Comparison of ENCODE assay signal across 14 cellular contexts in the genomic region with DNA sequence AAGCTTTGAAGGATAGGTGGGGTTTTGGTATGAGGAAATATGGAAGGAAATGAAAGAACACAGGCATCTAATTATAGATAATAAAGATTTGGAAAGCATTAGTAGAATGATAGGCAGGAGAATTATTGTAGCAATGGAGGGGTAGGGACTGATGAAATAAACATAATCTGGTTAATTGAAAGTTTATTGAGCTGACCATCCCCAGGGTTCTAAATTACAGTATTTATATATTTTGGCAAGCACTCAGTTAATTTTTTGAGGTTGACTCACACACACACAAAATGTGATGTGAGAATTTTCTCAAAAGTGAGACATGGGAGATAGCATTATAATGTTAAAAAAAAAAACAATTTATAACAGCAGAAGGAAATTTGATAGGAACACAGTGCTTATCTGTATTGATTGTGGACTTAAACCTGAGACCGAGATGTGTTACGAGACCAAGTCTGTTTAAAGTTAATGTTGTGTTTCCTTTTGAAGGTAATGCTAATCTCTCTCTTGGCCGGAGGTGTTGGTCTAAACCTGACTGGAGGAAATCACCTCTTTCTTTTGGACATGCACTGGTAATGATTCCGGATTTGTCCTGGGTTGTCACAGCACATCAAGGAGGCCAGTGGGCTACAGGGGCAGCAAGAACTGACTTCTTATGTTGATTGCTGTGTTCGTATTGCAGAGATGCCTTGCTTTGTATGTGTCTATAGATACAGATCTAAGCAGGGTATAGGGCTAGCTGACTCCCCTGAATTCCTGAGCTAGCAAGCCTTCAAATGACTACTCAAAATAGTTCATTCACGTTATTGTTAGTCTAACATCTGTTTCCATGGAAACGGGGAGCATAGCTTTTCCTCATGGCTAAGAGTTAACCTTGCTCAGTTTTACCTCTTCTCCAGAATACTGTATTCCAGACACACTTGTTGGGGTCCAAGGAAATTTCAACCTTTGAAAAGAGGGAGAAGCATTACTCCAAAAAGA. TPM values are rescaled to one million over a fixed set of nuclear protein-coding genes. Genes with fewer than 3 reads are reported as not detected.
DNase-seq lines count a peak whose midpoint lies in the region; ATAC-seq and TF ChIP-seq lines count a peak whose summit lies in the region.
"Had no signal": no experiment of that assay in that cellular context is flagged by ENCODE, and none has a peak within 500 bp of the region (broad histone marks: within the 10 kb centered on the region; RNA-seq: fewer than 3 reads in every experiment).

No MANE protein-coding gene starts in this region.

- H3K27me3 ChIP-seq in brain microvascular endothelial cell (replicated peaks), result no peaks in the 10 kb centered on the region
- no peaks in the 10 kb centered on the region for H3K27me3 ChIP-seq in mesenchymal stem cell (ENCODE audit: control insufficient read depth in 1 of 2, insufficient read depth in 1 of 2, low read length in 2 of 2)
- H3K27me3 ChIP-seq: SJCRH30, thyroid gland had no signal

- H2BK12ac ChIP-seq in mesenchymal stem cell (ENCODE audit: low read length in 2 of 2), result no peak overlapping the region

- H3K79me1 ChIP-seq in mesenchymal stem cell (replicated peaks; ENCODE audit: low read length, poor library complexity, severe bottlenecking), result no peaks in the 10 kb centered on the region

- H2AFZ ChIP-seq in mesenchymal stem cell (ENCODE audit: low read depth, low read length), result no peak overlapping the region

- H3K27ac ChIP-seq in brain microvascular endothelial cell, result peak overlapping the region; percentile 76
- no peak overlapping the region for H3K27ac ChIP-seq in mesenchymal stem cell (ENCODE audit: low read length, poor library complexity, severe bottlenecking)
- H3K27ac ChIP-seq: SJCRH30, thyroid gland had no signal

- H2BK5ac ChIP-seq in mesenchymal stem cell (ENCODE audit: low read depth, low read length, poor library complexity, severe bottlenecking), result no peak overlapping the region

- peaks cover 10% of the 10 kb centered on the region for H3K4me1 ChIP-seq in mesenchymal stem cell (ENCODE audit: control insufficient read depth, insufficient read depth, low read depth, low read length)

- peaks cover 7% of the 10 kb centered on the region for H3K36me3 ChIP-seq in brain microvascular endothelial cell (replicated peaks)
- H3K36me3 ChIP-seq in mesenchymal stem cell (ENCODE audit: control insufficient read depth in 1 of 2, insufficient read depth in 2 of 2, low read depth in 1 of 2, low read length in 2 of 2), result peaks cover 4 to 26% of the 10 kb centered on the region in 2 experiments
- H3K36me3 ChIP-seq: thyroid gland had no signal

- H2AK5ac ChIP-seq in mesenchymal stem cell (ENCODE audit: low read length, severe bottlenecking), result no peak overlapping the region

- no peaks in the 10 kb centered on the region for H3K9me3 ChIP-seq in mesenchymal stem cell (ENCODE audit: control insufficient read depth, low read length)
- H3K9me3 ChIP-seq: SJCRH30, thyroid gland had no signal

- in situ Hi-C loops in brain microvascular endothelial cell (cut with HindIII; ENCODE audit: low pct_ligation_motif_present, low sequenced_read_pairs), result no loop called here

- 95% methylated on average over 7 of the region's 7 CpGs for WGBS in mesenchymal stem cell

- H3K14ac ChIP-seq in mesenchymal stem cell (ENCODE audit: low read length in 2 of 2), result no peak overlapping the region

- no peak overlapping the region for H3K4me3 ChIP-seq in brain microvascular endothelial cell (ENCODE audit: low read depth, low read length)
- no peak overlapping the region for H3K4me3 ChIP-seq in mesenchymal stem cell (ENCODE audit: insufficient read depth in 1 of 2, low read depth in 1 of 2, low read length in 2 of 2)
- H3K4me3 ChIP-seq: SJCRH30, thyroid gland had no signal

- H4K91ac ChIP-seq in mesenchymal stem cell (ENCODE audit: low read length), result no peak overlapping the region

- H3K4me2 ChIP-seq in mesenchymal stem cell (ENCODE audit: low read length, poor library complexity, severe bottlenecking), result no peak overlapping the region

- DNase-seq in M059J (ENCODE audit: low read depth), result peak; percentile 47
- peak; percentile 69 for DNase-seq in brain microvascular endothelial cell
- peak; percentile 31 for DNase-seq in mesenchymal stem cell
- no peak for DNase-seq in SKM-1 (lab: John Stamatoyannopoulos, UW; ENCODE audit: unreplicated experiment)
- no peak for DNase-seq in middle frontal gyrus (ENCODE audit: extremely low spot score, low spot score)
- DNase-seq in mucosa of gallbladder (ENCODE audit: low spot score), result no peak
- DNase-seq: CD4-positive, CD25-positive, alpha-beta regulatory T cell; effector memory CD8-positive, alpha-beta T cell; immature natural killer cell; NCI-H1092 treated with DMSO at 0.1 percent for 48 hours; NCI-H345; SJCRH30; thyroid gland had no signal

- H2BK15ac ChIP-seq in mesenchymal stem cell (ENCODE audit: low read depth, poor library complexity, severe bottlenecking), result no peak overlapping the region

- H3K4ac ChIP-seq in mesenchymal stem cell (ENCODE audit: low read depth in 1 of 2, low read length in 2 of 2), result no peak overlapping the region

- ATAC-seq in GM21723 (IDR thresholded peaks at IDR 0.05; ENCODE audit: unreplicated experiment), result no peak
- ATAC-seq: effector memory CD8-positive, alpha-beta T cell had no signal

- H3K23ac ChIP-seq in mesenchymal stem cell (ENCODE audit: low read length in 2 of 2), result no peak overlapping the region

- no peak overlapping the region for H3K9ac ChIP-seq in mesenchymal stem cell (ENCODE audit: low read length)

- H3K18ac ChIP-seq in mesenchymal stem cell (ENCODE audit: low read depth in 1 of 2, low read length in 2 of 2), result no peak overlapping the region

- H2BK120ac ChIP-seq in mesenchymal stem cell (ENCODE audit: low read depth, low read length), result no peak overlapping the region

- H4K8ac ChIP-seq in mesenchymal stem cell (ENCODE audit: low read length), result no peak overlapping the region

- no peak for TF ChIP-seq CTCF in brain microvascular endothelial cell (IDR thresholded peaks at IDR 0.05; ENCODE audit: low read depth, low read length, missing control alignments)

RNA-seq across cellular contexts. Expression of gene TRIM45, which starts 24.4 kb away (rescaled TPM):
- 1.5 and 4.2 TPM in 2 replicates for total RNA-seq in M059J (2014; rRNA removed; shearing (Covaris generic))
- 1.7 TPM for polyA plus RNA-seq in mesenchymal stem cell (2013, experiment 1 of 2)
- polyA plus RNA-seq in mesenchymal stem cell (2013, experiment 2 of 2), result 1.8 TPM
- 7.2 TPM for total RNA-seq in mucosa of gallbladder
- polyA plus RNA-seq: immature natural killer cell had no signal

RNA-seq across cellular contexts. Expression of gene TTF2, which starts 37.0 kb away (rescaled TPM):
- 19.8 and 44.0 TPM in 2 replicates for total RNA-seq in M059J (2014; rRNA removed; shearing (Covaris generic))
- 5.1 TPM for polyA plus RNA-seq in mesenchymal stem cell (2013, experiment 1 of 2)
- 6.3 TPM for polyA plus RNA-seq in mesenchymal stem cell (2013, experiment 2 of 2)
- total RNA-seq in mucosa of gallbladder, result 16.6 TPM

Comparison
In these comparisons a context has a peak if more than half of its experiments do, and no peak if none do; other contexts are left out.
1. DNase-seq: peak in M059J (single experiment), brain microvascular endothelial cell (single experiment) and mesenchymal stem cell (single experiment); none in SKM-1 (single experiment), middle frontal gyrus (single experiment) and mucosa of gallbladder (single experiment).